Comparison of ENCODE assay signal across 7 cellular contexts in genomic region chr16:87983416-87984097, GRCh38. TPM values are rescaled to one million over a fixed set of nuclear protein-coding genes. Genes with fewer than 3 reads are reported as not detected.
DNase-seq lines count a peak whose midpoint lies in the region; ATAC-seq and TF ChIP-seq lines count a peak whose summit lies in the region.
"Not testable (repeated sequence)": the region's sequence is repeated elsewhere in the genome, so short reads cannot be mapped to it uniquely, and the experiment has no call there.

No MANE protein-coding gene starts in this region.

- intact Hi-C loops in body of pancreas (cut with DNase I) = not testable (repeated sequence)

- 43 to 65% methylated on average over 16 to 19 of the region's 20 CpGs for WGBS in body of pancreas, 2 donors
- 36% methylated on average over 20 of the region's 20 CpGs for WGBS in liver

- ATAC-seq in body of pancreas = peak; percentile 36

- in situ Hi-C loops in G401 (cut with HindIII; ENCODE audit: low sequenced_read_pairs) = not testable (repeated sequence)

- H3K36me3 ChIP-seq in body of pancreas (replicated peaks in 1 of 2; ENCODE audit: insufficient read depth in 1 of 2, low read depth in 2 of 2); liver (ENCODE audit: control insufficient read depth in 4 of 4, insufficient read depth in 3 of 4, low read depth in 1 of 4, low read length in 3 of 4): not testable (repeated sequence)

- peaks cover 22% of the 10 kb centered on the region for H3K4me1 ChIP-seq in body of pancreas
- peaks cover 4 to 27% (median 15%) of the 10 kb centered on the region in 4 donors for H3K4me1 ChIP-seq in liver (ENCODE audit: control insufficient read depth in 4 of 4, insufficient read depth in 4 of 4, low read length in 3 of 4)

- peak; percentile 29 for DNase-seq in G401 (ENCODE audit: low spot score)
- DNase-seq in M059J (ENCODE audit: low read depth) = peak; percentile 33
- DNase-seq in activated CD4-positive, alpha-beta T cell treated with anti-CD3 and anti-CD28 coated beads, Interleukin-2, amount 50 U/mL, for 48 hours = peak; percentile 24 to 40
- DNase-seq in body of pancreas; retinal pigment epithelial cell (ENCODE audit: low read depth): not testable (repeated sequence)
- DNase-seq in fibroblast of pulmonary artery (ENCODE audit: low read depth) = peak; percentile 28

- H3K27me3 ChIP-seq in body of pancreas; liver (ENCODE audit: control insufficient read depth in 4 of 4, insufficient read depth in 4 of 4, low read length in 3 of 4): not testable (repeated sequence)

- peak; percentile 54 to 68 for TF ChIP-seq RAD21 in liver (IDR thresholded peaks at IDR 0.05)

- H3K4me3 ChIP-seq in body of pancreas; fibroblast of pulmonary artery (replicated peaks; ENCODE audit: low read depth, low read length); liver (ENCODE audit: low read depth in 1 of 3, low read length in 3 of 3); retinal pigment epithelial cell (ENCODE audit: low read length): not testable (repeated sequence)

- not testable (repeated sequence) for TF ChIP-seq POLR2A in body of pancreas (IDR thresholded peaks at IDR 0.05)

- peak overlapping the region in 3 of 4 donors; percentile 40 to 77 (median 52) for H3K27ac ChIP-seq in body of pancreas
- peak overlapping the region; percentile 54 to 62 for H3K27ac ChIP-seq in liver (ENCODE audit: low read depth in 1 of 2, low read length in 2 of 2)

- TF ChIP-seq CTCF in body of pancreas (IDR thresholded peaks at IDR 0.05) = peak in 4 of 7 experiments; percentile 10 to 31 (median 18)
- peak; percentile 45 for TF ChIP-seq CTCF in fibroblast of pulmonary artery (IDR thresholded peaks at IDR 0.05; ENCODE audit: low read length, missing control alignments)
- peak; percentile 37 for TF ChIP-seq CTCF in liver (IDR thresholded peaks at IDR 0.05; ENCODE audit: low read depth, low read length, missing input control)
- peak; percentile 58 for TF ChIP-seq CTCF in retinal pigment epithelial cell (conservative IDR thresholded peaks at IDR 0.05; ENCODE audit: low read depth, low read length)

- not testable (repeated sequence) for H3K9me3 ChIP-seq in body of pancreas; liver (ENCODE audit: control insufficient read depth in 4 of 4, low read length in 3 of 4)

- H3K9ac ChIP-seq in liver (ENCODE audit: low read depth in 1 of 2, low read length in 2 of 2) = not testable (repeated sequence)

RNA-seq across cellular contexts. Expression of gene BANP, which starts 32.3 kb away (rescaled TPM):
- total RNA-seq in G401 (2014; rRNA removed; shearing (Covaris generic)) = 18.3 and 28.4 TPM in 2 replicates
- 14.6 and 17.3 TPM in 2 replicates for total RNA-seq in M059J (2014; rRNA removed; shearing (Covaris generic))
- 10 to 100 TPM; 19.1 to 20.2 TPM for total RNA-seq in body of pancreas
- total RNA-seq in liver = 10 to 100 TPM; 20.5 to 20.7 TPM
- 1 to 10 TPM; 4.9 to 6.9 TPM for polyA plus RNA-seq in liver

RNA-seq across cellular contexts. Expression of gene CA5A, which starts 47.2 kb away (rescaled TPM):
- not detected in 2 replicates for total RNA-seq in G401 (2014; rRNA removed; shearing (Covaris generic))
- total RNA-seq in M059J (2014; rRNA removed; shearing (Covaris generic)) = not detected in 2 replicates
- total RNA-seq in body of pancreas (not detected), liver (10 to 100 TPM; 12.3 to 66.8 TPM)
- 10 to 100 TPM; 33.5 to 33.8 TPM for polyA plus RNA-seq in liver

Comparison
In these comparisons a context has a peak if more than half of its experiments do, and no peak if none do; other contexts are left out.
1. RNA of gene CA5A, which starts 47.2 kb away (total RNA-seq): 12.3 to 66.8 TPM in liver; not detected in G401, not detected in M059J and not detected in body of pancreas; every median in the first group is over 10 times any median in the second.
2. Peak in every context shown above with its lines, with median percentiles within 50 percentile points of each other: CTCF ChIP-seq.